12 cellular contexts compared by ENCODE assay signal in the genomic region with DNA sequence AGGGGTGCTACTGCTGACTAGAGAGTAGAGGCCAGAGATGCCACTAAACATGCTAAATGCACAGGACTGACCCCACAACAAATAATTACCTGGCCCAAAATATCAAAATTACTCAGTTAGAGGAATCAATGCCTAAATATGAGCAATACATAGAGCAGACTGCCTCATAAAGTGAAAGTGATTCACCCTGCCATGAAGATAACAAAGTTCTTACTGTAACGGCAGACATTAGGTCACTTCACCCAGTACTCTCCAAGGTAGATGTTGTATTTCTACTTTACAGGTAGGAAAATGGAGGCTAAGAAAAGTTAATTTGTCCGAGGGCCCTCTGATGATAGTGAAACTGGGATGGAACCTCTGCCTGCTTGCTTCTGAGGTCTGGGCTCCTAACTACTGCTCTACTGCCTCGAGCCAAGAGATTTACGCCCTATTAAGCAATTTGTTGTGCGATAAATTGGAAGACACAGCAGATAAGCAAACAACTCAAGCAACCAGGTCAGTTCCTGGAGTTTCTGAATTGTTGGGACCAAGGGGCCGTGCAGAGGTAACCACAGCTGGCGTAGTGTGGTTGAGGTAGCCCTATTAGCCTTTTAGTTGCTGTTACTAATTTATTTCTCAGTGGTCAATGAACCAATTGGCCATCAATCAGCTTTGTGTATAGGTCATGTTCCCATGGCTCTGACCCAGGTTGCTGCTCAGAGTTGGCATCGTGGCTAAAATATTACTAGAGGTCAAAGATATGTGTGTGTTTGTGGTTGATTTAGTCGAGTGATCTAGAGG. TPM values are rescaled to one million over a fixed set of nuclear protein-coding genes. Genes with fewer than 3 reads are reported as not detected.
DNase-seq lines count a peak whose midpoint lies in the region; ATAC-seq, FAIRE-seq and TF ChIP-seq lines count a peak whose summit lies in the region.
"Had no signal": no experiment of that assay in that cellular context is flagged by ENCODE, and none has a peak within 500 bp of the region (broad histone marks: within the 10 kb centered on the region; RNA-seq: fewer than 3 reads in every experiment).

No MANE protein-coding gene starts in this region.

- peak; percentile 37 for FAIRE-seq in kidney (lab: Jason Lieb, UNC)

- peak overlapping the region in 1 of 2 donors; percentile 5 for H3K27ac ChIP-seq in kidney (ENCODE audit: low read depth in 2 of 2, low read length in 2 of 2)
- H3K27ac ChIP-seq: cardiac muscle cell had no signal

- intact Hi-C loops in kidney (cut with DNase I), result no loop called here

- in situ Hi-C loops in Caki2 (cut with HindIII; ENCODE audit: low pct_unique_long_range_greater_than_20kb, low sequenced_read_pairs), result no loop called here

- peak; percentile 99 for DNase-seq in Caki2 (ENCODE audit: low read depth)
- peak; percentile 69 for DNase-seq in NCI-H226
- DNase-seq in kidney, result no peak
- no peak for DNase-seq in NCI-H1694 treated with DMSO at 0.1 percent for 48 hours (lab: John Stamatoyannopoulos, UW)
- no peak for DNase-seq in NCI-H2227 treated with DMSO at 0.1 percent for 48 hours (lab: John Stamatoyannopoulos, UW)
- no peak for DNase-seq in activated effector memory CD4-positive, alpha-beta T cell treated with anti-CD3 and anti-CD28 coated beads, Interleukin-2, amount 50 U/mL, for 16 hours
- DNase-seq: Caco-2, NCI-H82 had no signal

- TF ChIP-seq CTCF in kidney (IDR thresholded peaks at IDR 0.05; ENCODE audit: borderline replicate concordance, extremely low read depth, insufficient read depth), result no peak

- H3K9me3 ChIP-seq in kidney (ENCODE audit: control insufficient read depth in 1 of 2, low read length in 2 of 2), result no peaks in the 10 kb centered on the region
- H3K9me3 ChIP-seq: Caco-2 had no signal

- H3K4me1 ChIP-seq in kidney (ENCODE audit: control insufficient read depth in 1 of 2, insufficient read depth in 1 of 2, low read depth in 1 of 2, low read length in 2 of 2), result peaks cover 0 to 6% of the 10 kb centered on the region in 2 donors
- H3K4me1 ChIP-seq: Caco-2 had no signal

- ATAC-seq in GM21528 (IDR thresholded peaks at IDR 0.05; ENCODE audit: low FRiP score, unreplicated experiment) (peak; percentile 46), HG03139 (IDR thresholded peaks at IDR 0.05; ENCODE audit: unreplicated experiment) (no peak)

- no peak overlapping the region for H3K9ac ChIP-seq in kidney (ENCODE audit: low read length in 2 of 2)

- H3K4me3 ChIP-seq in kidney (ENCODE audit: low read length in 2 of 2), result peak overlapping the region; percentile 23 to 40
- H3K4me3 ChIP-seq: cardiac muscle cell had no signal

- H3K36me3 ChIP-seq in kidney (ENCODE audit: control insufficient read depth in 1 of 2, insufficient read depth in 2 of 2, low read length in 2 of 2), result no peaks in the 10 kb centered on the region
- H3K36me3 ChIP-seq: cardiac muscle cell had no signal

RNA-seq across cellular contexts. Expression of a gene that starts 4.8 kb away (rescaled TPM):
- 0.70 and 0.88 TPM in 2 replicates for total RNA-seq in Caki2 (2014; rRNA removed; shearing (Covaris generic); ENCODE audit: low replicate concordance)
- total RNA-seq in kidney, result 2.2 TPM
- polyA plus RNA-seq in kidney (ENCODE audit: insufficient read depth, low read depth, low replicate concordance), result not detected
- total RNA-seq: Caco-2, cardiac muscle cell had no signal

RNA-seq across cellular contexts. Expression of a gene that starts 43.0 kb away (rescaled TPM):
- not detected in 2 replicates for total RNA-seq in Caki2 (2014; rRNA removed; shearing (Covaris generic); ENCODE audit: low replicate concordance)
- 0.03 TPM for total RNA-seq in kidney
- not detected for polyA plus RNA-seq in kidney (ENCODE audit: insufficient read depth, low read depth, low replicate concordance)
- total RNA-seq: Caco-2, skeletal muscle tissue had no signal

Comparison
In these comparisons a context has a peak if more than half of its experiments do, and no peak if none do; other contexts are left out.
1. DNase-seq: peak in Caki2 (single experiment) and NCI-H226 (single experiment); none in kidney (single experiment), NCI-H1694 treated with DMSO at 0.1 percent for 48 hours (single experiment), NCI-H2227 treated with DMSO at 0.1 percent for 48 hours (single experiment) and activated effector memory CD4-positive, alpha-beta T cell treated with anti-CD3 and anti-CD28 coated beads, Interleukin-2, amount 50 U/mL, for 16 hours (single experiment).